Comparison of ENCODE assay signal across 9 cellular contexts in the genomic region with DNA sequence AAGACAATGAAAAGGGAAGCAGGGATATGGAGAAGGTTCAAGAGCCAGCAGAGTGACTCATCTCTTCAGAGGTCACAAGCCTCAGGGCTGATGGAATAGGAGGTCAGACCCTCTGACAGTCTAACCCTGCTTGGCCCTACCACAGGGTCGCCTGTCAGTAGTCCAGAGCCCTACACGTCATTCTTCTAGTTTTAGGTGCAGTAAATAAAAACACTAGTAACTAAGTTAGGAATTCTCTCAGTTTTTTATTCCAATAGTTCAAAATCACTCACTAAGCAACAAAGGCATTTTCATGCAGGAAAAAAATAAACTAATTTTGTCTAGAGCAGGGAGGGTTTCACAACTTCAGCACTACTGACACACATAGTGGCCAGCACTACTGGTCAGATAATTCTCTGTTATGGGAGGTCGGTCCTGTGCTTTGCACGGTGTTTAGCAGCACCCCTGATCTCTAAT. TPM values are rescaled to one million over a fixed set of nuclear protein-coding genes. Genes with fewer than 3 reads are reported as not detected.
DNase-seq lines count a peak whose midpoint lies in the region; ATAC-seq and TF ChIP-seq lines count a peak whose summit lies in the region.
"Had no signal": no experiment of that assay in that cellular context is flagged by ENCODE, and none has a peak within 500 bp of the region (broad histone marks: within the 10 kb centered on the region; RNA-seq: fewer than 3 reads in every experiment).

No MANE protein-coding gene starts in this region.

- no peaks in the 10 kb centered on the region for H3K36me3 Mint-ChIP-seq in natural killer cell
- no peaks in the 10 kb centered on the region for H3K36me3 Mint-ChIP-seq in natural killer cell treated with Interleukin-12 subunit alpha and Interleukin-12 subunit beta and Interleukin-15 and Interleukin-18, amount 100 ng/mL, for 72 hours
- H3K36me3 Mint-ChIP-seq in T-helper 2 cell treated with Interferon-gamma antibody and Interleukin-4, amounts not matched to agents 5 μg/mL and 100 μg/mL, for 36 hours (ENCODE audit: low read depth), result peaks cover 11% of the 10 kb centered on the region

- no peaks in the 10 kb centered on the region for H3K36me3 ChIP-seq in mucosa of descending colon (ENCODE audit: low read depth)

- peaks cover 58% of the 10 kb centered on the region for H3K4me1 ChIP-seq in mucosa of descending colon (ENCODE audit: low read depth)

- no peak overlapping the region for H3K4me3 Mint-ChIP-seq in natural killer cell
- H3K4me3 Mint-ChIP-seq in natural killer cell treated with Interleukin-12 subunit alpha and Interleukin-12 subunit beta and Interleukin-15 and Interleukin-18, amount 100 ng/mL, for 72 hours, result no peak overlapping the region
- H3K4me3 Mint-ChIP-seq in T-helper 2 cell treated with Interferon-gamma antibody and Interleukin-4, amounts not matched to agents 5 μg/mL and 100 μg/mL, for 36 hours, result no peak overlapping the region

- ATAC-seq in natural killer cell, result peak in 2 of 3 donors; percentile 40 to 45
- ATAC-seq in natural killer cell treated with Interleukin-12 subunit alpha and Interleukin-12 subunit beta and Interleukin-15 and Interleukin-18, amount 100 ng/mL, for 72 hours, result no peak
- peak; percentile 58 for ATAC-seq in mucosa of descending colon
- no peak for ATAC-seq in HG02970 (IDR thresholded peaks at IDR 0.05; ENCODE audit: low FRiP score, unreplicated experiment)
- ATAC-seq in HG03520 (IDR thresholded peaks at IDR 0.05; ENCODE audit: unreplicated experiment), result no peak

- H3K27ac ChIP-seq in coronary artery, result peak overlapping the region in 1 of 2 donors; percentile 75

- no peaks in the 10 kb centered on the region for H3K9me3 ChIP-seq in mucosa of descending colon

- intact Hi-C loops in natural killer cell (cut with micrococcal nuclease), result no loop called here
- intact Hi-C loops in mucosa of descending colon (cut with DNase I, micrococcal nuclease), result no loop called here

- DNase-seq in natural killer cell (no peak), coronary artery (ENCODE audit: low spot score) (no peak), mucosa of descending colon (no peak)
- DNase-seq in natural killer cell treated with Interleukin-12 subunit alpha and Interleukin-12 subunit beta and Interleukin-15 and Interleukin-18, amount 100 ng/mL, for 72 hours (ENCODE audit: low spot score), result no peak
- DNase-seq in NK-92 treated with Interleukin-12 subunit alpha and Interleukin-12 subunit beta, amount 100 ng/mL, for 24 hours (lab: John Stamatoyannopoulos, UW), result no peak
- DNase-seq in T-helper 2 cell treated with Interferon-gamma antibody and Interleukin-4, amounts not matched to agents 5 μg/mL and 100 μg/mL, for 36 hours (ENCODE audit: low spot score), result no peak

- H3K27me3 Mint-ChIP-seq in natural killer cell (ENCODE audit: low read depth in 2 of 2), result no peaks in the 10 kb centered on the region
- no peaks in the 10 kb centered on the region for H3K27me3 Mint-ChIP-seq in natural killer cell treated with Interleukin-12 subunit alpha and Interleukin-12 subunit beta and Interleukin-15 and Interleukin-18, amount 100 ng/mL, for 72 hours
- no peaks in the 10 kb centered on the region for H3K27me3 Mint-ChIP-seq in T-helper 2 cell treated with Interferon-gamma antibody and Interleukin-4, amounts not matched to agents 5 μg/mL and 100 μg/mL, for 36 hours (ENCODE audit: low read depth)

- no peak for TF ChIP-seq CTCF in natural killer cell (IDR thresholded peaks at IDR 0.05)
- no peak for TF ChIP-seq CTCF in coronary artery (IDR thresholded peaks at IDR 0.05)
- TF ChIP-seq CTCF in mucosa of descending colon (IDR thresholded peaks at IDR 0.05), result no peak

- H3K9me3 Mint-ChIP-seq in natural killer cell, result no peaks in the 10 kb centered on the region
- H3K9me3 Mint-ChIP-seq in natural killer cell treated with Interleukin-12 subunit alpha and Interleukin-12 subunit beta and Interleukin-15 and Interleukin-18, amount 100 ng/mL, for 72 hours, result no peaks in the 10 kb centered on the region
- H3K9me3 Mint-ChIP-seq in T-helper 2 cell treated with Interferon-gamma antibody and Interleukin-4, amounts not matched to agents 5 μg/mL and 100 μg/mL, for 36 hours, result no peaks in the 10 kb centered on the region

- H3K4me1 Mint-ChIP-seq in natural killer cell, result peaks cover 49 to 55% of the 10 kb centered on the region in 2 donors
- H3K4me1 Mint-ChIP-seq in natural killer cell treated with Interleukin-12 subunit alpha and Interleukin-12 subunit beta and Interleukin-15 and Interleukin-18, amount 100 ng/mL, for 72 hours (ENCODE audit: low read depth in 2 of 2), result peaks cover 27 to 28% of the 10 kb centered on the region in 2 donors
- H3K4me1 Mint-ChIP-seq in T-helper 2 cell treated with Interferon-gamma antibody and Interleukin-4, amounts not matched to agents 5 μg/mL and 100 μg/mL, for 36 hours (ENCODE audit: low read depth), result peaks cover 70% of the 10 kb centered on the region

- H3K4me3 ChIP-seq in coronary artery (peak overlapping the region; percentile 36), mucosa of descending colon (no peak overlapping the region)
- H3K4me3 ChIP-seq: smooth muscle cell had no signal

- H3K27ac Mint-ChIP-seq in natural killer cell, result peak overlapping the region in 1 of 2 donors; percentile 53
- H3K27ac Mint-ChIP-seq in natural killer cell treated with Interleukin-12 subunit alpha and Interleukin-12 subunit beta and Interleukin-15 and Interleukin-18, amount 100 ng/mL, for 72 hours, result peak overlapping the region in 1 of 2 donors; percentile 27
- H3K27ac Mint-ChIP-seq in T-helper 2 cell treated with Interferon-gamma antibody and Interleukin-4, amounts not matched to agents 5 μg/mL and 100 μg/mL, for 36 hours, result no peak overlapping the region

RNA-seq across cellular contexts. Expression of a gene that starts 27.2 kb away (rescaled TPM):
- total RNA-seq in natural killer cell (10 to 100 TPM; 23.9 to 29.8 (median 27.6) TPM), mucosa of descending colon (10 to 100 TPM; 28.7 to 34.1 (median 30.5) TPM)
- total RNA-seq in natural killer cell treated with Interleukin-12 subunit alpha and Interleukin-12 subunit beta and Interleukin-15 and Interleukin-18, amount 100 ng/mL, for 72 hours, result 1 to 10 TPM; 6.1 to 9.5 TPM

Comparison
In these comparisons a context has a peak if more than half of its experiments do, and no peak if none do; other contexts are left out.
1. ATAC-seq: peak in natural killer cell (2 of 3) and mucosa of descending colon (single experiment); none in natural killer cell treated with Interleukin-12 subunit alpha and Interleukin-12 subunit beta and Interleukin-15 and Interleukin-18, amount 100 ng/mL, for 72 hours (0 of 2), HG02970 (single experiment) and HG03520 (single experiment).